12 cellular contexts compared by ENCODE assay signal in genomic region chr5:140109818-140110733, GRCh38. TPM values are rescaled to one million over a fixed set of nuclear protein-coding genes. Genes with fewer than 3 reads are reported as not detected.
DNase-seq lines count a peak whose midpoint lies in the region; ATAC-seq, FAIRE-seq and TF ChIP-seq lines count a peak whose summit lies in the region.
"Had no signal": no experiment of that assay in that cellular context is flagged by ENCODE, and none has a peak within 500 bp of the region (broad histone marks: within the 10 kb centered on the region; RNA-seq: fewer than 3 reads in every experiment).

No MANE protein-coding gene starts in this region.

- no peaks in the 10 kb centered on the region for H3K9me2 ChIP-seq in SU-DHL-6 (replicated peaks; ENCODE audit: insufficient read depth, low read length)

- no peak overlapping the region for H3K27ac Mint-ChIP-seq in activated naive CD4-positive, alpha-beta T cell treated with anti-CD3 and anti-CD28 coated beads, Interleukin-2, amount 10 ng/mL, durations not matched to agents 7 days and 5 days
- H3K27ac Mint-ChIP-seq in stimulated activated naive CD8-positive, alpha-beta T cell treated with anti-CD3 and anti-CD28 coated beads, Interleukin-15, amount 100 ng/mL, for 72 hours, result no peak overlapping the region
- no peak overlapping the region for H3K27ac Mint-ChIP-seq in stimulated activated naive B cell treated with anti-CD40 and anti-IgM and Interleukin-4, amounts not matched to agents 10 μg/mL and 1 μg/mL and 100 μg/mL, for 72 hours
- H3K27ac Mint-ChIP-seq: H9 had no signal

- FAIRE-seq in D721Med (lab: Jason Lieb, UNC), result no peak

- peaks cover 11% of the 10 kb centered on the region for H3K36me3 Mint-ChIP-seq in activated naive CD4-positive, alpha-beta T cell treated with anti-CD3 and anti-CD28 coated beads, Interleukin-2, amount 10 ng/mL, durations not matched to agents 7 days and 5 days
- peaks cover 0 to 6% of the 10 kb centered on the region in 2 donors for H3K36me3 Mint-ChIP-seq in stimulated activated naive B cell treated with anti-CD40 and anti-IgM and Interleukin-4, amounts not matched to agents 10 μg/mL and 1 μg/mL and 100 μg/mL, for 72 hours

- H3K27me3 Mint-ChIP-seq in activated naive CD4-positive, alpha-beta T cell treated with anti-CD3 and anti-CD28 coated beads, Interleukin-2, amount 10 ng/mL, durations not matched to agents 7 days and 5 days, result peaks cover 54% of the 10 kb centered on the region
- H3K27me3 Mint-ChIP-seq in stimulated activated naive CD8-positive, alpha-beta T cell treated with anti-CD3 and anti-CD28 coated beads, Interleukin-15, amount 100 ng/mL, for 72 hours, result peaks cover 17% of the 10 kb centered on the region
- H3K27me3 Mint-ChIP-seq in stimulated activated naive B cell treated with anti-CD40 and anti-IgM and Interleukin-4, amounts not matched to agents 10 μg/mL and 1 μg/mL and 100 μg/mL, for 72 hours, result peaks cover 6 to 7% of the 10 kb centered on the region in 2 donors

- no peaks in the 10 kb centered on the region for H3K9me3 ChIP-seq in SU-DHL-6 (ENCODE audit: insufficient read depth, low read length)
- H3K9me3 ChIP-seq: BE2C had no signal

- peaks cover 18% of the 10 kb centered on the region for H4K20me1 ChIP-seq in SU-DHL-6 (ENCODE audit: low read depth, low read length)

- H3K9me3 Mint-ChIP-seq in activated naive CD4-positive, alpha-beta T cell treated with anti-CD3 and anti-CD28 coated beads, Interleukin-2, amount 10 ng/mL, durations not matched to agents 7 days and 5 days, result no peaks in the 10 kb centered on the region
- no peaks in the 10 kb centered on the region for H3K9me3 Mint-ChIP-seq in stimulated activated naive CD8-positive, alpha-beta T cell treated with anti-CD3 and anti-CD28 coated beads, Interleukin-15, amount 100 ng/mL, for 72 hours
- H3K9me3 Mint-ChIP-seq in stimulated activated naive B cell treated with anti-CD40 and anti-IgM and Interleukin-4, amounts not matched to agents 10 μg/mL and 1 μg/mL and 100 μg/mL, for 72 hours, result no peaks in the 10 kb centered on the region
- H3K9me3 Mint-ChIP-seq: H9 had no signal

- peaks cover 61% of the 10 kb centered on the region for H3K4me1 Mint-ChIP-seq in activated naive CD4-positive, alpha-beta T cell treated with anti-CD3 and anti-CD28 coated beads, Interleukin-2, amount 10 ng/mL, durations not matched to agents 7 days and 5 days
- peaks cover 59% of the 10 kb centered on the region for H3K4me1 Mint-ChIP-seq in stimulated activated naive CD8-positive, alpha-beta T cell treated with anti-CD3 and anti-CD28 coated beads, Interleukin-15, amount 100 ng/mL, for 72 hours
- peaks cover 35 to 49% of the 10 kb centered on the region in 2 donors for H3K4me1 Mint-ChIP-seq in stimulated activated naive B cell treated with anti-CD40 and anti-IgM and Interleukin-4, amounts not matched to agents 10 μg/mL and 1 μg/mL and 100 μg/mL, for 72 hours

- H3K4me3 Mint-ChIP-seq in activated naive CD4-positive, alpha-beta T cell treated with anti-CD3 and anti-CD28 coated beads, Interleukin-2, amount 10 ng/mL, durations not matched to agents 7 days and 5 days, result peak overlapping the region; percentile 97
- peak overlapping the region; percentile 91 to 92 for H3K4me3 Mint-ChIP-seq in stimulated activated naive CD8-positive, alpha-beta T cell treated with anti-CD3 and anti-CD28 coated beads, Interleukin-15, amount 100 ng/mL, for 72 hours
- no peak overlapping the region for H3K4me3 Mint-ChIP-seq in stimulated activated naive B cell treated with anti-CD40 and anti-IgM and Interleukin-4, amounts not matched to agents 10 μg/mL and 1 μg/mL and 100 μg/mL, for 72 hours

- H3K27me3 ChIP-seq in SU-DHL-6 (ENCODE audit: low read length), result no peaks in the 10 kb centered on the region

- no peak for TF ChIP-seq CTCF in SU-DHL-6 (IDR thresholded peaks at IDR 0.05; ENCODE audit: insufficient read depth, low read length, poor library complexity, severe bottlenecking)
- no peak for TF ChIP-seq CTCF in epithelial cell of proximal tubule (conservative IDR thresholded peaks at IDR 0.05; ENCODE audit: low read depth, low read length)
- TF ChIP-seq CTCF in D721Med (IDR thresholded peaks at IDR 0.05; ENCODE audit: insufficient read depth, missing control alignments), result no peak

- peak overlapping the region; percentile 97 for H3K4me2 ChIP-seq in SU-DHL-6 (ENCODE audit: low read depth, low read length, poor library complexity, severe bottlenecking)

- no peak overlapping the region for H2AFZ ChIP-seq in SU-DHL-6 (ENCODE audit: low read depth, low read length, severe bottlenecking)

- H3K9ac ChIP-seq in SU-DHL-6 (ENCODE audit: low read length), result no peak overlapping the region

- H3F3A ChIP-seq in SU-DHL-6 (ENCODE audit: insufficient read depth), result peaks cover 34% of the 10 kb centered on the region

- CTCF ChIA-PET in activated naive CD4-positive, alpha-beta T cell treated with anti-CD3 and anti-CD28 coated beads, Interleukin-2, amount 10 ng/mL, durations not matched to agents 7 days and 5 days (lab: Charles Lee), result interaction anchor here (0.9 to 1.5 kb wide), 4 partner anchors 8 to 36 kb away, joined by 4 to 6 read pairs (median 4); no protein-coding TSS in a partner anchor

- no peak overlapping the region for H3K4me3 ChIP-seq in SU-DHL-6 (ENCODE audit: insufficient read depth, low read length, poor library complexity, severe bottlenecking)
- H3K4me3 ChIP-seq in epithelial cell of proximal tubule (ENCODE audit: low read depth, low read length), result peak overlapping the region; percentile 87

- H3K27ac ChIP-seq in SU-DHL-6 (ENCODE audit: low read depth, low read length), result no peak overlapping the region

- no peaks in the 10 kb centered on the region; the same call in 1 of the 2 replicates for H3K36me3 ChIP-seq in SU-DHL-6 (ENCODE audit: low read length)
- H3K36me3 ChIP-seq: BE2C had no signal

- H3K79me2 ChIP-seq in SU-DHL-6 (ENCODE audit: insufficient read depth, low read length), result peaks cover 48% of the 10 kb centered on the region

- no peak for DNase-seq in activated naive CD4-positive, alpha-beta T cell treated with anti-CD3 and anti-CD28 coated beads, Interleukin-2, amount 10 ng/mL, durations not matched to agents 7 days and 5 days
- no peak for DNase-seq in activated naive CD4-positive, alpha-beta T cell (lab: John Stamatoyannopoulos, UW)
- no peak for DNase-seq in epithelial cell of proximal tubule (ENCODE audit: low read depth)
- DNase-seq in stimulated activated naive CD8-positive, alpha-beta T cell treated with anti-CD3 and anti-CD28 coated beads, Interleukin-15, amount 100 ng/mL, for 72 hours, result no peak
- no peak for DNase-seq in D721Med (ENCODE audit: insufficient read length, low spot score)
- DNase-seq in HK-2 (ENCODE audit: unreplicated experiment), result no peak
- DNase-seq in stimulated activated naive B cell treated with anti-CD40 and anti-IgM and Interleukin-4, amounts not matched to agents 10 μg/mL and 1 μg/mL and 100 μg/mL, for 72 hours, result no peak
- DNase-seq: activated CD4-positive, alpha-beta T cell treated with anti-CD3 and anti-CD28 coated beads for 48 hours; BE2C; H9; stimulated activated CD4-positive, alpha-beta T cell treated with anti-CD3 and anti-CD28 coated beads, Interleukin-2, amount 100 ng/mL, for 24 hours had no signal

- ATAC-seq in stimulated activated naive CD8-positive, alpha-beta T cell treated with anti-CD3 and anti-CD28 coated beads, Interleukin-15, amount 100 ng/mL, for 72 hours, result no peak
- no peak for ATAC-seq in stimulated activated naive B cell treated with anti-CD40 and anti-IgM and Interleukin-4, amounts not matched to agents 10 μg/mL and 1 μg/mL and 100 μg/mL, for 72 hours (replicated peaks)

RNA-seq across cellular contexts. Expression of gene PURA, which starts 3.8 kb away (rescaled TPM):
- total RNA-seq in epithelial cell of proximal tubule, result 6.1 and 7.7 TPM in 2 replicates

RNA-seq across cellular contexts. Expression of gene IGIP, which starts 15.7 kb away (rescaled TPM):
- total RNA-seq in epithelial cell of proximal tubule, result 1.1 and 1.5 TPM in 2 replicates

Comparison
In these comparisons a context has a peak if more than half of its experiments do, and no peak if none do; other contexts are left out.
1. H3K4me3 Mint-ChIP-seq: peak in activated naive CD4-positive, alpha-beta T cell treated with anti-CD3 and anti-CD28 coated beads, Interleukin-2, amount 10 ng/mL, durations not matched to agents 7 days and 5 days (single experiment) and stimulated activated naive CD8-positive, alpha-beta T cell treated with anti-CD3 and anti-CD28 coated beads, Interleukin-15, amount 100 ng/mL, for 72 hours (2 of 2); none in stimulated activated naive B cell treated with anti-CD40 and anti-IgM and Interleukin-4, amounts not matched to agents 10 μg/mL and 1 μg/mL and 100 μg/mL, for 72 hours (0 of 2).